19 cellular contexts compared by ENCODE assay signal in genomic region chr20:1277529-1278322, GRCh38. TPM values are rescaled to one million over a fixed set of nuclear protein-coding genes. Genes with fewer than 3 reads are reported as not detected.
"Had no signal": no experiment of that assay in that cellular context is flagged by ENCODE, and none has a peak within 500 bp of the region (broad histone marks: within the 10 kb centered on the region; RNA-seq: fewer than 3 reads in every experiment).

No MANE protein-coding gene starts in this region.

- H3K9me3 ChIP-seq: body of pancreas, colonic mucosa, esophagus squamous epithelium, ovary, transverse colon had no signal

- H3K4me3 ChIP-seq: body of pancreas, colonic mucosa, esophagus squamous epithelium, ovary, transverse colon had no signal

- H3K4me1 ChIP-seq: colonic mucosa, esophagus squamous epithelium had no signal

- H3K9me3 Mint-ChIP-seq: activated naive CD4-positive, alpha-beta T cell treated with anti-CD3 and anti-CD28 coated beads, Interleukin-2, amount 50 U/mL, for 72 hours; activated T-cell treated with anti-CD3 and anti-CD28 coated beads, Interleukin-2, amount 50 U/mL, for 72 hours; stimulated activated effector memory CD8-positive, alpha-beta T cell treated with anti-CD3 and anti-CD28 coated beads, Interleukin-12 subunit alpha, Interleukin-12 subunit beta, amount 100 ng/mL, for 72 hours had no signal

- H3K27ac Mint-ChIP-seq: activated naive CD4-positive, alpha-beta T cell treated with anti-CD3 and anti-CD28 coated beads, Interleukin-2, amount 50 U/mL, for 72 hours; activated T-cell treated with anti-CD3 and anti-CD28 coated beads, Interleukin-2, amount 50 U/mL, for 72 hours; stimulated activated effector memory CD8-positive, alpha-beta T cell treated with anti-CD3 and anti-CD28 coated beads, Interleukin-12 subunit alpha, Interleukin-12 subunit beta, amount 100 ng/mL, for 72 hours had no signal

- H3K4me1 Mint-ChIP-seq: stimulated activated effector memory CD8-positive, alpha-beta T cell treated with anti-CD3 and anti-CD28 coated beads, Interleukin-12 subunit alpha, Interleukin-12 subunit beta, amount 100 ng/mL, for 72 hours had no signal

- H3K4me3 Mint-ChIP-seq: activated T-cell treated with anti-CD3 and anti-CD28 coated beads, Interleukin-2, amount 50 U/mL, for 72 hours; stimulated activated effector memory CD8-positive, alpha-beta T cell treated with anti-CD3 and anti-CD28 coated beads, Interleukin-12 subunit alpha, Interleukin-12 subunit beta, amount 100 ng/mL, for 72 hours had no signal

- H3K27me3 ChIP-seq: body of pancreas, colonic mucosa, esophagus squamous epithelium, ovary, transverse colon had no signal

- H3K36me3 ChIP-seq: colonic mucosa, esophagus squamous epithelium, ovary, transverse colon had no signal

- DNase-seq: activated CD4-positive, alpha-beta T cell treated with anti-CD3 and anti-CD28 coated beads, Interleukin-2, amount 50 U/mL, for 4 hours; activated gamma-delta T cell; activated T-cell treated with anti-CD3 and anti-CD28 coated beads, Interleukin-2, amount 50 U/mL, for 72 hours; body of pancreas; central memory CD4-positive, alpha-beta T cell; colonic mucosa; esophagus squamous epithelium; glutamatergic neuron; ovary; stimulated activated CD4-positive, alpha-beta T cell treated with anti-CD3 and anti-CD28 coated beads, Interleukin-1b, Interleukin-23, amount 100 ng/mL, for 48 hours; T-helper 1 cell; T1000; transverse colon had no signal

- H3K36me3 Mint-ChIP-seq: activated naive CD4-positive, alpha-beta T cell treated with anti-CD3 and anti-CD28 coated beads, Interleukin-2, amount 50 U/mL, for 72 hours; stimulated activated effector memory CD8-positive, alpha-beta T cell treated with anti-CD3 and anti-CD28 coated beads, Interleukin-12 subunit alpha, Interleukin-12 subunit beta, amount 100 ng/mL, for 72 hours had no signal

- H3K27ac ChIP-seq: body of pancreas, colonic mucosa, esophagus squamous epithelium, ovary, transverse colon had no signal

RNA-seq across cellular contexts. Expression of gene RAD21L1, which starts 51.9 kb away (rescaled TPM):
- total RNA-seq: body of pancreas, colonic mucosa, esophagus squamous epithelium, fibroblast of villous mesenchyme, liver, ovary, subcutaneous adipose tissue, transverse colon had no signal
- polyA plus RNA-seq: liver, neural cell, ovary had no signal
